12 cellular contexts compared by ENCODE assay signal in genomic region chr18:48831113-48831759, GRCh38.
DNase-seq lines count a peak whose midpoint lies in the region; ATAC-seq and TF ChIP-seq lines count a peak whose summit lies in the region.
"Had no signal": no experiment of that assay in that cellular context is flagged by ENCODE, and none has a peak within 500 bp of the region (broad histone marks: within the 10 kb centered on the region; RNA-seq: fewer than 3 reads in every experiment).

No MANE protein-coding gene starts in this region.

- no peak overlapping the region for H3K4me3 Mint-ChIP-seq in activated naive CD8-positive, alpha-beta T cell treated with anti-CD3 and anti-CD28 coated beads, Interleukin-2, amount 10 ng/mL, durations not matched to agents 7 days and 5 days
- H3K4me3 Mint-ChIP-seq in activated naive CD8-positive, alpha-beta T cell treated with anti-CD3 and anti-CD28 coated beads for 36 hours = no peak overlapping the region
- no peak overlapping the region for H3K4me3 Mint-ChIP-seq in mesothelial cell of epicardium

- peaks cover 12% of the 10 kb centered on the region for H3K36me3 Mint-ChIP-seq in activated naive CD8-positive, alpha-beta T cell treated with anti-CD3 and anti-CD28 coated beads, Interleukin-2, amount 10 ng/mL, durations not matched to agents 7 days and 5 days
- H3K36me3 Mint-ChIP-seq in activated naive CD8-positive, alpha-beta T cell treated with anti-CD3 and anti-CD28 coated beads for 36 hours = peaks cover 8% of the 10 kb centered on the region
- no peaks in the 10 kb centered on the region for H3K36me3 Mint-ChIP-seq in mesothelial cell of epicardium

- TF ChIP-seq CTCF in mesothelial cell of epicardium (IDR thresholded peaks at IDR 0.05; ENCODE audit: unreplicated experiment) = no peak

- no peak overlapping the region for H3K27ac ChIP-seq in caudate nucleus (ENCODE audit: low read depth, low read length)
- H3K27ac ChIP-seq: body of pancreas had no signal

- peaks cover 45% of the 10 kb centered on the region for H3K4me1 Mint-ChIP-seq in activated naive CD8-positive, alpha-beta T cell treated with anti-CD3 and anti-CD28 coated beads, Interleukin-2, amount 10 ng/mL, durations not matched to agents 7 days and 5 days
- peaks cover 47% of the 10 kb centered on the region for H3K4me1 Mint-ChIP-seq in activated naive CD8-positive, alpha-beta T cell treated with anti-CD3 and anti-CD28 coated beads for 36 hours
- H3K4me1 Mint-ChIP-seq in mesothelial cell of epicardium = peaks cover 91% of the 10 kb centered on the region

- POLR2A ChIA-PET in activated naive CD8-positive, alpha-beta T cell treated with anti-CD3 and anti-CD28 coated beads, Interleukin-2, amount 10 ng/mL, durations not matched to agents 7 days and 5 days (lab: Charles Lee) = no interaction called here

- H3K27me3 Mint-ChIP-seq in activated naive CD8-positive, alpha-beta T cell treated with anti-CD3 and anti-CD28 coated beads, Interleukin-2, amount 10 ng/mL, durations not matched to agents 7 days and 5 days = no peaks in the 10 kb centered on the region
- no peaks in the 10 kb centered on the region for H3K27me3 Mint-ChIP-seq in activated naive CD8-positive, alpha-beta T cell treated with anti-CD3 and anti-CD28 coated beads for 36 hours
- H3K27me3 Mint-ChIP-seq in mesothelial cell of epicardium (ENCODE audit: low read depth) = no peaks in the 10 kb centered on the region

- H3K27ac Mint-ChIP-seq in activated naive CD8-positive, alpha-beta T cell treated with anti-CD3 and anti-CD28 coated beads, Interleukin-2, amount 10 ng/mL, durations not matched to agents 7 days and 5 days = peak overlapping the region; percentile 42
- no peak overlapping the region for H3K27ac Mint-ChIP-seq in activated naive CD8-positive, alpha-beta T cell treated with anti-CD3 and anti-CD28 coated beads for 36 hours
- peak overlapping the region; percentile 99 for H3K27ac Mint-ChIP-seq in mesothelial cell of epicardium

- DNase-seq in activated naive CD8-positive, alpha-beta T cell treated with anti-CD3 and anti-CD28 coated beads, Interleukin-2, amount 10 ng/mL, durations not matched to agents 7 days and 5 days = peak; percentile 24
- no peak for DNase-seq in activated naive CD8-positive, alpha-beta T cell treated with anti-CD3 and anti-CD28 coated beads for 36 hours
- peak; percentile 11 for DNase-seq in activated CD8-positive, alpha-beta memory T cell treated with anti-CD3 and anti-CD28 coated beads, Interleukin-2, amount 50 U/mL, for 4 hours
- DNase-seq in mesothelial cell of epicardium (ENCODE audit: low spot score in 2 of 2, unreplicated experiment in 2 of 2) = peak in 1 of 2 experiments; percentile 31
- DNase-seq in ureter (ENCODE audit: low spot score) = peak; percentile 34
- no peak for DNase-seq in COLO668 (lab: John Stamatoyannopoulos, UW; ENCODE audit: unreplicated experiment)
- no peak for DNase-seq in caudate nucleus (lab: John Stamatoyannopoulos, UW)
- no peak for DNase-seq in NCI-H526 treated with DMSO at 0.1 percent for 48 hours (lab: John Stamatoyannopoulos, UW)
- DNase-seq: body of pancreas, MM.1S, NCI-H2171, OCI-M1 had no signal

- ATAC-seq in activated naive CD8-positive, alpha-beta T cell treated with anti-CD3 and anti-CD28 coated beads, Interleukin-2, amount 10 ng/mL, durations not matched to agents 7 days and 5 days (ENCODE audit: low read depth) = no peak
- ATAC-seq: body of pancreas had no signal

- no peaks in the 10 kb centered on the region for H3K9me3 Mint-ChIP-seq in activated naive CD8-positive, alpha-beta T cell treated with anti-CD3 and anti-CD28 coated beads, Interleukin-2, amount 10 ng/mL, durations not matched to agents 7 days and 5 days
- no peaks in the 10 kb centered on the region for H3K9me3 Mint-ChIP-seq in activated naive CD8-positive, alpha-beta T cell treated with anti-CD3 and anti-CD28 coated beads for 36 hours
- no peaks in the 10 kb centered on the region for H3K9me3 Mint-ChIP-seq in mesothelial cell of epicardium

Comparison
In these comparisons a context has a peak if more than half of its experiments do, and no peak if none do; other contexts are left out.
1. DNase-seq: peak in activated naive CD8-positive, alpha-beta T cell treated with anti-CD3 and anti-CD28 coated beads, Interleukin-2, amount 10 ng/mL, durations not matched to agents 7 days and 5 days (single experiment), activated CD8-positive, alpha-beta memory T cell treated with anti-CD3 and anti-CD28 coated beads, Interleukin-2, amount 50 U/mL, for 4 hours (single experiment) and ureter (single experiment); none in activated naive CD8-positive, alpha-beta T cell treated with anti-CD3 and anti-CD28 coated beads for 36 hours (single experiment), COLO668 (single experiment), caudate nucleus (0 of 61) and NCI-H526 treated with DMSO at 0.1 percent for 48 hours (single experiment).